In the genomic region with DNA sequence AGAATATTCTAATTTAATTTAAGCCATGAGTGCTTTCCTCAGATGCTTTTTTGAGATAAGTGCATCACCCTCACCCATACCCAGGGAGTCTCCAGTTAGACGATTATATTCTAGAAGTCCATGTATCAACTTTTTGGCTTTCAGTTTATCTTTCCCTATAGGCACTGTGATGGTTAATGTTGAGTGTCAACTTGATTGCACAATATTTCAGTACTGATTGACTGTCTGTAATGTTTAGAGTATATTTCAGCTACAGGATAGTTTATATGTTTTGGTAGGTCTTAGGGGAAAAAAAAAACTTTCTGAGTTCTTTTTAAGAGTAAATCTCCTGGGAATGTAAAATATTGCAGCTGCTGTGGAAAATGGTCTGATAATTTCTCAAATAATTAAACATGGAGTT, we compare ENCODE assay signal across 34 cellular contexts.
DNase-seq lines count a peak whose midpoint lies in the region; ATAC-seq, FAIRE-seq and TF ChIP-seq lines count a peak whose summit lies in the region.
"Had no signal": no experiment of that assay in that cellular context is flagged by ENCODE, and none has a peak within 500 bp of the region (broad histone marks: within the 10 kb centered on the region; RNA-seq: fewer than 3 reads in every experiment).

No MANE protein-coding gene starts in this region.

- H3K4me2 ChIP-seq in HepG2 (ENCODE audit: low read depth, low read length), result no peak overlapping the region
- peak overlapping the region; percentile 40 for H3K4me2 ChIP-seq in BLaER1
- no peak overlapping the region for H3K4me2 ChIP-seq in IMR-90 (ENCODE audit: low read depth, low read length)
- H3K4me2 ChIP-seq: A549 had no signal

- ATAC-seq in HepG2 (no peak), right lobe of liver (no peak), IMR-90 (ENCODE audit: low read depth) (no peak), GM18519 (IDR thresholded peaks at IDR 0.05; ENCODE audit: low FRiP score, unreplicated experiment) (no peak)
- ATAC-seq: A549; CD8-positive, alpha-beta T cell had no signal

- no peak overlapping the region for H3K56ac ChIP-seq in IMR-90 (ENCODE audit: extremely low read depth, insufficient read depth, low read length)

- H3K27ac Mint-ChIP-seq in HFFc6, result no peak overlapping the region
- H3K27ac Mint-ChIP-seq: B cell; CD14-positive monocyte; CD4-positive, alpha-beta memory T cell; CD4-positive, alpha-beta T cell; CD4-positive, CD25-positive, alpha-beta regulatory T cell; CD8-positive, alpha-beta memory T cell; CD8-positive, alpha-beta T cell had no signal

- no peak overlapping the region for H4K8ac ChIP-seq in IMR-90 (ENCODE audit: low read depth in 2 of 2, low read length in 2 of 2)

- H2BK20ac ChIP-seq in IMR-90 (ENCODE audit: low read depth, low read length), result no peak overlapping the region

- H3K9me3 ChIP-seq in HepG2 (ENCODE audit: low read length), result no peaks in the 10 kb centered on the region
- H3K9me3 ChIP-seq in right lobe of liver, result no peaks in the 10 kb centered on the region
- no peaks in the 10 kb centered on the region for H3K9me3 ChIP-seq in BLaER1
- 0 out of 2 replicates have a peak, but pooled peaks cover 4% of the 10 kb centered on the region for H3K9me3 ChIP-seq in IMR-90 (ENCODE audit: control insufficient read depth, insufficient read depth, low read length)
- H3K9me3 ChIP-seq: BE2C, Caco-2 had no signal

- no peak for TF ChIP-seq POLR2A in HepG2 (IDR thresholded peaks at IDR 0.05; ENCODE audit: insufficient read depth in 1 of 2, low read depth in 2 of 2, low read length in 2 of 2)
- TF ChIP-seq POLR2A in right lobe of liver (IDR thresholded peaks at IDR 0.05), result no peak
- no peak for TF ChIP-seq POLR2A in IMR-90 (IDR thresholded peaks at IDR 0.05; ENCODE audit: low read depth, low read length)

- FAIRE-seq in HepG2 (lab: Jason Lieb, UNC), result no peak
- FAIRE-seq: A204.1, A549, D721Med had no signal

- no peak overlapping the region for H3K14ac ChIP-seq in IMR-90 (replicated peaks; ENCODE audit: low read depth, low read length)

- no peak overlapping the region for H2AFZ ChIP-seq in HepG2 (ENCODE audit: low read length)
- H2AFZ ChIP-seq in IMR-90 (replicated peaks; ENCODE audit: low read length, poor library complexity), result no peak overlapping the region

- H2AK9ac ChIP-seq in IMR-90 (replicated peaks; ENCODE audit: low read depth, low read length, poor library complexity), result no peak overlapping the region

- H3K4me1 Mint-ChIP-seq in HFFc6 (ENCODE audit: low read depth), result no peaks in the 10 kb centered on the region
- H3K4me1 Mint-ChIP-seq: B cell; CD14-positive monocyte; CD4-positive, alpha-beta memory T cell; CD4-positive, CD25-positive, alpha-beta regulatory T cell; CD8-positive, alpha-beta memory T cell had no signal

- no peak overlapping the region for H2BK120ac ChIP-seq in IMR-90 (ENCODE audit: low read depth, low read length)

- H2AK5ac ChIP-seq in IMR-90 (ENCODE audit: low read depth, low read length), result no peak overlapping the region

- TF ChIP-seq RAD21 in HepG2 (CRISPR knock-in tag; IDR thresholded peaks at IDR 0.05), result no peak
- TF ChIP-seq RAD21 in IMR-90 (IDR thresholded peaks at IDR 0.05; ENCODE audit: low read length), result no peak

- H3K4me3 ChIP-seq in HepG2 (replicated peaks in 1 of 3; ENCODE audit: insufficient read depth in 1 of 3, low read depth in 2 of 3, low read length in 3 of 3) (no peak overlapping the region), right lobe of liver (no peak overlapping the region), BLaER1 (no peak overlapping the region), IMR-90 (ENCODE audit: insufficient read depth, low read depth, low read length) (no peak overlapping the region)
- H3K4me3 ChIP-seq: A549; BLaER1 treated with 17β-estradiol and CSF1 and Interleukin-3, amounts not matched to agents 10 nM and 100 nM had no signal

- H3K27ac ChIP-seq in HepG2 (ENCODE audit: extremely low read length, insufficient read depth, low read length), result no peak overlapping the region
- H3K27ac ChIP-seq in right lobe of liver, result no peak overlapping the region
- no peak overlapping the region for H3K27ac ChIP-seq in BLaER1
- no peak overlapping the region for H3K27ac ChIP-seq in IMR-90 (ENCODE audit: insufficient read depth, low read length)
- H3K27ac ChIP-seq: 22Rv1; A549; BLaER1 treated with 17β-estradiol and CSF1 and Interleukin-3, amounts not matched to agents 10 nM and 100 nM; C4-2B had no signal

- DNase-seq in HepG2 (ENCODE audit: low spot score) (no peak), right lobe of liver (no peak), IMR-90 (no peak), HFFc6 (no peak)
- DNase-seq: 8988T; ACHN; AML-193; BE2C; C1 segment of cervical spinal cord; Caco-2; Calu3; CD4-positive, alpha-beta memory T cell; CD4-positive, alpha-beta T cell; CD4-positive, CD25-positive, alpha-beta regulatory T cell; CD8-positive, alpha-beta memory T cell; CD8-positive, alpha-beta T cell; COR-L47; DMS 273 treated with DMSO at 0.1 percent for 48 hours; DMS153; DMS53; DMS79; DMS79 treated with DMSO at 0.1 percent for 48 hours; DND-41; EL had no signal

- TF ChIP-seq EP300 in HepG2 (IDR thresholded peaks at IDR 0.05; ENCODE audit: low read depth in 2 of 2, low read length in 2 of 2) (no peak), HepG2 (CRISPR knock-in tag; IDR thresholded peaks at IDR 0.05; ENCODE audit: borderline replicate concordance) (no peak)

- H3K18ac ChIP-seq in IMR-90 (ENCODE audit: low read depth, low read length), result no peak overlapping the region

- H3K23ac ChIP-seq in IMR-90 (ENCODE audit: low read depth, low read length), result no peak overlapping the region

- no peak overlapping the region for H3K4ac ChIP-seq in IMR-90 (ENCODE audit: low read depth, low read length)

- no peak overlapping the region for H3K9ac ChIP-seq in HepG2 (ENCODE audit: insufficient read depth, low read depth, low read length)
- no peak overlapping the region for H3K9ac ChIP-seq in BLaER1
- no peak overlapping the region for H3K9ac ChIP-seq in IMR-90 (ENCODE audit: low read depth, low read length)
- H3K9ac ChIP-seq: BLaER1 treated with 17β-estradiol and CSF1 and Interleukin-3, amounts not matched to agents 10 nM and 100 nM had no signal

- H3K9me3 Mint-ChIP-seq in HFFc6, result peaks cover 35% of the 10 kb centered on the region
- H3K9me3 Mint-ChIP-seq: CD4-positive, alpha-beta T cell; CD8-positive, alpha-beta T cell had no signal

- no peak overlapping the region for H2BK15ac ChIP-seq in IMR-90 (ENCODE audit: low read depth, low read length)

- POLR2A ChIA-PET in HepG2 (lab: Yijun Ruan, JAX) (no interaction called here), IMR-90 (lab: Charles Lee; ENCODE audit: unreplicated experiment) (no interaction called here)

- H3K79me1 ChIP-seq in IMR-90 (ENCODE audit: low read depth in 1 of 2, low read length in 2 of 2), result no peaks in the 10 kb centered on the region

- TF ChIP-seq CTCF in HepG2 (CRISPR knock-in tag; IDR thresholded peaks at IDR 0.05) (no peak), right lobe of liver (IDR thresholded peaks at IDR 0.05) (no peak), IMR-90 (conservative IDR thresholded peaks at IDR 0.05; ENCODE audit: low read depth, low read length) (no peak), HFFc6 (IDR thresholded peaks at IDR 0.05) (no peak)

- in situ Hi-C loops in HepG2 (cut with HindIII; ENCODE audit: extremely low pct_ligation_motif_present, low pct_unique_long_range_greater_than_20kb) (no loop called here), IMR-90 (cut with MboI; ENCODE audit: low sequenced_read_pairs) (no loop called here)

- no peaks in the 10 kb centered on the region for H3K79me2 ChIP-seq in HepG2 (ENCODE audit: insufficient read depth, low read length)

- BruUV-seq in HepG2 (replicated peaks; lab: Mats Ljungman, UMichigan), result no TSS peak
- BruUV-seq in IMR-90 (replicated peaks; lab: Mats Ljungman, UMichigan), result no TSS peak

- no peaks in the 10 kb centered on the region for H3K9me1 ChIP-seq in IMR-90 (ENCODE audit: insufficient read depth, low read length)

- no peak overlapping the region for H3K4me3 Mint-ChIP-seq in HFFc6
- H3K4me3 Mint-ChIP-seq: B cell; CD14-positive monocyte; CD4-positive, alpha-beta memory T cell; CD4-positive, alpha-beta T cell; CD4-positive, CD25-positive, alpha-beta regulatory T cell; CD8-positive, alpha-beta memory T cell; CD8-positive, alpha-beta T cell had no signal

- no peak overlapping the region for H4K5ac ChIP-seq in IMR-90 (ENCODE audit: low read depth, low read length)

- no peaks in the 10 kb centered on the region for H3K27me3 Mint-ChIP-seq in HFFc6 (ENCODE audit: insufficient read depth)
- H3K27me3 Mint-ChIP-seq: B cell; CD4-positive, alpha-beta T cell had no signal

- H2BK5ac ChIP-seq in IMR-90 (ENCODE audit: low read depth, low read length, poor library complexity, severe bottlenecking), result no peak overlapping the region

- H3K4me1 ChIP-seq in HepG2 (ENCODE audit: insufficient read depth, low read length), result no peaks in the 10 kb centered on the region
- H3K4me1 ChIP-seq in right lobe of liver, result no peaks in the 10 kb centered on the region
- H3K4me1 ChIP-seq in BLaER1, result peaks cover 19% of the 10 kb centered on the region
- H3K4me1 ChIP-seq in IMR-90 (ENCODE audit: control insufficient read depth, insufficient read depth, low read length), result no peaks in the 10 kb centered on the region
- H3K4me1 ChIP-seq: A549, BE2C, Caco-2 had no signal

- H4K91ac ChIP-seq in IMR-90 (ENCODE audit: insufficient read depth, low read depth, low read length), result no peak overlapping the region

- CTCF ChIA-PET in HepG2 (lab: Yijun Ruan, JAX; ENCODE audit: low intra/inter-chr PET ratio, low total read pairs) (no interaction called here), IMR-90 (lab: Yijun Ruan, JAX) (no interaction called here)

- no peaks in the 10 kb centered on the region for H3K36me3 ChIP-seq in HepG2 (replicated peaks in 1 of 2; ENCODE audit: control insufficient read depth in 1 of 2, insufficient read depth in 2 of 2, low read length in 2 of 2)
- H3K36me3 ChIP-seq in right lobe of liver, result no peaks in the 10 kb centered on the region
- H3K36me3 ChIP-seq in BLaER1, result no peaks in the 10 kb centered on the region
- no peaks in the 10 kb centered on the region for H3K36me3 ChIP-seq in IMR-90 (ENCODE audit: control insufficient read depth, insufficient read depth, low read length)
- H3K36me3 ChIP-seq: BE2C; BLaER1 treated with 17β-estradiol and CSF1 and Interleukin-3, amounts not matched to agents 10 nM and 100 nM had no signal

- WGBS in HepG2 (ENCODE audit: low lambda C conversion rate), result 0% methylated on average over 1 of the region's 1 CpG
- WGBS in right lobe of liver (ENCODE audit: insufficient coverage, low coverage, low lambda C conversion rate, missing lambda C conversion rate), result 70% methylated on average over 1 of the region's 1 CpG
- no CpG with 5 or more reads among the region's 1 CpG for WGBS in IMR-90 (ENCODE audit: extremely low coverage in 2 of 2, insufficient read length in 1 of 2), 2 experiments

- no peaks in the 10 kb centered on the region for H3K36me3 Mint-ChIP-seq in HFFc6 (ENCODE audit: low read depth)
- H3K36me3 Mint-ChIP-seq: CD14-positive monocyte; CD4-positive, alpha-beta memory T cell; CD4-positive, CD25-positive, alpha-beta regulatory T cell; CD8-positive, alpha-beta memory T cell; CD8-positive, alpha-beta T cell had no signal

- H3K27me3 ChIP-seq in HepG2 (ENCODE audit: control insufficient read depth in 1 of 2, insufficient read depth in 2 of 2, low read length in 2 of 2) (no peaks in the 10 kb centered on the region), right lobe of liver (no peaks in the 10 kb centered on the region), BLaER1 (no peaks in the 10 kb centered on the region), IMR-90 (ENCODE audit: control insufficient read depth, insufficient read depth, low read length) (no peaks in the 10 kb centered on the region)
- H3K27me3 ChIP-seq: BE2C; BLaER1 treated with 17β-estradiol and CSF1 and Interleukin-3, amounts not matched to agents 10 nM and 100 nM had no signal

- intact Hi-C loops in HepG2 (cut with micrococcal nuclease; ENCODE audit: unreplicated experiment), result no loop called here
- intact Hi-C loops in right lobe of liver (cut with DNase I), result no loop called here
- intact Hi-C loops in IMR-90 (cut with micrococcal nuclease), result no loop called here

- dilution Hi-C loops in IMR-90 (cut with HindIII; ENCODE audit: low sequenced_read_pairs, unreplicated experiment), result no loop called here

- H4K20me1 ChIP-seq in HepG2 (ENCODE audit: insufficient read depth, low read length) (no peaks in the 10 kb centered on the region), BLaER1 (no peaks in the 10 kb centered on the region), IMR-90 (ENCODE audit: insufficient read depth, low read length) (no peaks in the 10 kb centered on the region)
- H4K20me1 ChIP-seq: BLaER1 treated with 17β-estradiol and CSF1 and Interleukin-3, amounts not matched to agents 10 nM and 100 nM had no signal
